23 cellular contexts compared by ENCODE assay signal in the genomic region with DNA sequence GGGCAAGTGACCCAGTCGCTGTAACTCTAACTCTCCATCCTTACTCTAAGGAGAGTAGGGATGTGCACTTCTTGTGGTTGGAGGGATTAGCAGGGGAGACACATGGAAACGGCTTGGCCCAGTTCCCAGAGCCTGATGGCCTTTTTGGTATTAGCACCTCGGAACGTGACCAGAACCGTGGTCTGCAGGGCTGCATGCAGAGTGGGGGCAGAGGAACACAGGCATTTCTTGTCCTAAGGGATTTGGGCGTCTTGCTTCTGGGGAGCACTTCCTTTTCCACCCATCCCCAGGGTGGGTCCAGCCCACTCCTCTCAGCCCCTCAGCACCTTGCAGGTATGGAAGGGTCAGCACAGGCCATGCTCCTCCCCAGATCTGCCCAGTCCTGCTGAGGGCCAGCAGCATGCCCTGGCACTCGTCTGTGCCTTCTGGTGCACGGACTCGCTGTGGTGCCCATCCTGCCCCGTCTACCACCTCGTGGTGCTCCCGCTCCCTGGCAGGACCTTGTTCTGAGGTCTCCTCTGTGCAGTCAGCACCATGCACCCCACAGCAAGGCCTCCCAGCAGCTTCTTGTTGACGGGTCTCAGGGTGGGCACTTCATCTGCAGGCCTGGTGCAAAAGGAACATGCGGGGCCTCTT.
DNase-seq lines count a peak whose midpoint lies in the region; ATAC-seq, FAIRE-seq and TF ChIP-seq lines count a peak whose summit lies in the region.
"Had no signal": no experiment of that assay in that cellular context is flagged by ENCODE, and none has a peak within 500 bp of the region (broad histone marks: within the 10 kb centered on the region; RNA-seq: fewer than 3 reads in every experiment).

No MANE protein-coding gene starts in this region.

- H3K27ac ChIP-seq in H9 (ENCODE audit: insufficient read length, low read depth, low read length) (no peak overlapping the region), kidney (ENCODE audit: low read depth in 2 of 2, low read length in 2 of 2) (no peak overlapping the region), neuronal stem cell (replicated peaks; ENCODE audit: low read length) (no peak overlapping the region)
- H3K27ac ChIP-seq: 22Rv1, BLaER1 had no signal

- H3K27me3 ChIP-seq in H9 (ENCODE audit: insufficient read depth, low read length) (no peaks in the 10 kb centered on the region), neuronal stem cell (ENCODE audit: control insufficient read depth in 3 of 3, insufficient read depth in 3 of 3, low read depth in 1 of 3, low read length in 3 of 3) (no peaks in the 10 kb centered on the region)
- H3K27me3 ChIP-seq: BLaER1, MG63 had no signal

- H3K9me3 ChIP-seq in H9 (ENCODE audit: control insufficient read depth, low read depth, low read length) (no peaks in the 10 kb centered on the region), kidney (ENCODE audit: control insufficient read depth in 1 of 2, low read length in 2 of 2) (no peaks in the 10 kb centered on the region), neuronal stem cell (replicated peaks in 1 of 2; ENCODE audit: control insufficient read depth in 2 of 2, insufficient read depth in 1 of 2, low read depth in 1 of 2, low read length in 2 of 2) (no peaks in the 10 kb centered on the region)
- H3K9me3 ChIP-seq: BLaER1, MG63 had no signal

- no CpG with 5 or more reads among the region's 14 CpGs for WGBS in H9 (ENCODE audit: extremely low coverage, insufficient read length, low lambda C conversion rate)
- no CpG with 5 or more reads among the region's 14 CpGs for WGBS in neuronal stem cell (ENCODE audit: extremely low coverage in 2 of 2, insufficient read length in 2 of 2, insufficient replicate concordance in 1 of 2), 2 donors

- TF ChIP-seq CTCF in H9 (conservative IDR thresholded peaks at IDR 0.05), result no peak
- no peak for TF ChIP-seq CTCF in kidney (IDR thresholded peaks at IDR 0.05; ENCODE audit: borderline replicate concordance, extremely low read depth, insufficient read depth)
- no peak for TF ChIP-seq CTCF in activated CD8-positive, alpha-beta T cell treated with anti-CD3 and anti-CD28 coated beads for 36 hours (IDR thresholded peaks at IDR 0.05)

- H4K8ac ChIP-seq in H9 (replicated peaks; ENCODE audit: insufficient read length, low read depth, low read length), result no peak overlapping the region
- H4K8ac ChIP-seq in neuronal stem cell (ENCODE audit: low read depth, low read length), result no peak overlapping the region

- H3K4me1 ChIP-seq in H9 (ENCODE audit: insufficient read depth, low read length), result no peaks in the 10 kb centered on the region
- no peaks in the 10 kb centered on the region for H3K4me1 ChIP-seq in kidney (ENCODE audit: control insufficient read depth in 1 of 2, insufficient read depth in 1 of 2, low read depth in 1 of 2, low read length in 2 of 2)
- H3K4me1 ChIP-seq in neuronal stem cell (ENCODE audit: control insufficient read depth in 2 of 2, insufficient read depth in 1 of 2, low read depth in 1 of 2, low read length in 2 of 2), result no peaks in the 10 kb centered on the region
- H3K4me1 ChIP-seq: BLaER1 had no signal

- peaks cover 5% of the 10 kb centered on the region for H3K27me3 Mint-ChIP-seq in H9 (ENCODE audit: low read depth)
- no peaks in the 10 kb centered on the region for H3K27me3 Mint-ChIP-seq in activated CD8-positive, alpha-beta T cell treated with anti-CD3 and anti-CD28 coated beads for 36 hours
- H3K27me3 Mint-ChIP-seq: CD4-positive, alpha-beta T cell had no signal

- H3K14ac ChIP-seq in H9 (ENCODE audit: insufficient read depth, low read length), result no peak overlapping the region; the same call in 1 of the 2 replicates
- no peak overlapping the region for H3K14ac ChIP-seq in neuronal stem cell (ENCODE audit: low read length)

- H2AFZ ChIP-seq in H9 (ENCODE audit: low read length), result no peak overlapping the region
- no peak overlapping the region for H2AFZ ChIP-seq in neuronal stem cell (ENCODE audit: low read length)

- no peaks in the 10 kb centered on the region for H3K79me2 ChIP-seq in H9 (ENCODE audit: insufficient read depth, low read length)

- H2BK15ac ChIP-seq in H9 (ENCODE audit: low read depth, low read length) (no peak overlapping the region), neuronal stem cell (ENCODE audit: low read length) (no peak overlapping the region)

- H2BK5ac ChIP-seq in H9 (ENCODE audit: insufficient read length, low read length), result no peak overlapping the region
- H2BK5ac ChIP-seq in neuronal stem cell (ENCODE audit: low read length), result no peak overlapping the region

- H3K23me2 ChIP-seq in H9 (ENCODE audit: insufficient read length, low read depth, low read length, poor library complexity, severe bottlenecking), result no peaks in the 10 kb centered on the region

- H3K9ac ChIP-seq in H9 (ENCODE audit: extremely low read depth, insufficient read length, low read length) (no peak overlapping the region), kidney (ENCODE audit: low read length in 2 of 2) (no peak overlapping the region), neuronal stem cell (ENCODE audit: low read depth, low read length, poor library complexity) (no peak overlapping the region)
- H3K9ac ChIP-seq: BLaER1 had no signal

- no peak overlapping the region for H2BK20ac ChIP-seq in H9 (ENCODE audit: low read depth, low read length, poor library complexity, severe bottlenecking)

- H3K56ac ChIP-seq in H9 (ENCODE audit: insufficient read length, low read depth, low read length), result no peak overlapping the region

- H3K4me3 Mint-ChIP-seq in H9, result no peak overlapping the region
- H3K4me3 Mint-ChIP-seq in activated CD8-positive, alpha-beta T cell treated with anti-CD3 and anti-CD28 coated beads for 36 hours, result no peak overlapping the region
- H3K4me3 Mint-ChIP-seq: CD4-positive, alpha-beta T cell had no signal

- intact Hi-C loops in kidney (cut with DNase I), result no loop called here
- intact Hi-C loops in activated CD8-positive, alpha-beta T cell treated with anti-CD3 and anti-CD28 coated beads for 36 hours (cut with micrococcal nuclease), result no loop called here

- H3K79me1 ChIP-seq in H9 (ENCODE audit: insufficient read depth, low read depth, low read length, poor library complexity, severe bottlenecking) (no peaks in the 10 kb centered on the region), neuronal stem cell (ENCODE audit: low read depth, low read length) (no peaks in the 10 kb centered on the region)

- H3K4me2 ChIP-seq in H9 (ENCODE audit: insufficient read depth, insufficient read length, low read length) (no peak overlapping the region), neuronal stem cell (ENCODE audit: insufficient read depth, low read length, poor library complexity, severe bottlenecking) (no peak overlapping the region)
- H3K4me2 ChIP-seq: BLaER1 had no signal

- no peak overlapping the region for H2AK5ac ChIP-seq in H9 (ENCODE audit: insufficient read length, low read length)
- no peak overlapping the region for H2AK5ac ChIP-seq in neuronal stem cell (ENCODE audit: low read depth, low read length)

- no peak overlapping the region for H4K91ac ChIP-seq in H9 (ENCODE audit: insufficient read length, low read depth, low read length)
- no peak overlapping the region for H4K91ac ChIP-seq in neuronal stem cell (ENCODE audit: low read depth, low read length, poor library complexity)

- POLR2A ChIA-PET in activated CD8-positive, alpha-beta T cell treated with anti-CD3 and anti-CD28 coated beads for 36 hours (lab: Charles Lee), result no interaction called here

- peak overlapping the region in 2 of 3 experiments; percentile 26 to 48; a peak in 2 of 7 replicates for H3K27ac Mint-ChIP-seq in H9
- H3K27ac Mint-ChIP-seq in activated CD8-positive, alpha-beta T cell treated with anti-CD3 and anti-CD28 coated beads for 36 hours, result no peak overlapping the region
- H3K27ac Mint-ChIP-seq: CD4-positive, alpha-beta T cell had no signal

- CTCF ChIA-PET in activated CD8-positive, alpha-beta T cell treated with anti-CD3 and anti-CD28 coated beads for 36 hours (lab: Charles Lee), result no interaction called here

- H2BK12ac ChIP-seq in H9 (ENCODE audit: insufficient read length, low read depth, low read length) (no peak overlapping the region), neuronal stem cell (ENCODE audit: low read length) (no peak overlapping the region)

- no peaks in the 10 kb centered on the region for H3K4me1 Mint-ChIP-seq in H9
- no peaks in the 10 kb centered on the region for H3K4me1 Mint-ChIP-seq in activated CD8-positive, alpha-beta T cell treated with anti-CD3 and anti-CD28 coated beads for 36 hours (ENCODE audit: low read depth)

- no peak overlapping the region for H3K4ac ChIP-seq in H9 (ENCODE audit: low read depth, low read length)
- H3K4ac ChIP-seq in neuronal stem cell (ENCODE audit: low read length), result no peak overlapping the region

- H3K36me3 Mint-ChIP-seq in H9 (ENCODE audit: insufficient read depth in 1 of 3, low read depth in 3 of 3), result 0 out of 7 replicates have a peak, but pooled peaks cover 0 to 6% (median 5%) of the 10 kb centered on the region in 3 experiments
- H3K36me3 Mint-ChIP-seq in activated CD8-positive, alpha-beta T cell treated with anti-CD3 and anti-CD28 coated beads for 36 hours (ENCODE audit: low read depth), result no peaks in the 10 kb centered on the region

- H3K9me3 Mint-ChIP-seq in H9, result peaks cover 0 to 2% of the 10 kb centered on the region in 2 experiments; a peak in 1 of 5 replicates
- H3K9me3 Mint-ChIP-seq in activated CD8-positive, alpha-beta T cell treated with anti-CD3 and anti-CD28 coated beads for 36 hours, result no peaks in the 10 kb centered on the region
- H3K9me3 Mint-ChIP-seq: CD4-positive, alpha-beta T cell had no signal

- no peak for ATAC-seq in activated CD8-positive, alpha-beta T cell treated with anti-CD3 and anti-CD28 coated beads for 36 hours
- ATAC-seq: Right ventricle myocardium inferior had no signal

- H3K4me3 ChIP-seq in kidney (ENCODE audit: low read length in 2 of 2) (no peak overlapping the region), neuronal stem cell (ENCODE audit: low read length in 2 of 2) (no peak overlapping the region)
- H3K4me3 ChIP-seq: BLaER1, MG63 had no signal

- no peak overlapping the region for H4K5ac ChIP-seq in H9 (ENCODE audit: insufficient read length, low read depth, low read length)

- no peak overlapping the region for H2BK120ac ChIP-seq in H9 (ENCODE audit: low read depth, low read length, poor library complexity, severe bottlenecking)
- H2BK120ac ChIP-seq in neuronal stem cell (ENCODE audit: low read depth, low read length), result no peak overlapping the region

- no peak overlapping the region for H3K23ac ChIP-seq in H9 (ENCODE audit: insufficient read length, low read depth, low read length)
- H3K23ac ChIP-seq in neuronal stem cell (ENCODE audit: low read depth, low read length, poor library complexity), result no peak overlapping the region

- FAIRE-seq in kidney (lab: Jason Lieb, UNC), result no peak
- FAIRE-seq: GM19239 had no signal

- no peak overlapping the region for H3K18ac ChIP-seq in H9 (ENCODE audit: insufficient read length, low read depth, low read length)
- peak overlapping the region; percentile 20 for H3K18ac ChIP-seq in neuronal stem cell (ENCODE audit: low read length)

- no peak overlapping the region for H3T11ph ChIP-seq in H9 (ENCODE audit: low read length)

- DNase-seq in NCI-H82 (lab: John Stamatoyannopoulos, UW), result peak; percentile 36
- no peak for DNase-seq in NCI-H82 treated with DMSO at 0.1 percent for 48 hours (lab: John Stamatoyannopoulos, UW; ENCODE audit: unreplicated experiment)
- DNase-seq in H9, result peak; percentile 19
- peak; percentile 42 for DNase-seq in kidney
- no peak for DNase-seq in neuronal stem cell (ENCODE audit: low spot score)
- DNase-seq in activated gamma-delta T cell (lab: John Stamatoyannopoulos, UW), result no peak
- no peak for DNase-seq in activated CD8-positive, alpha-beta T cell treated with anti-CD3 and anti-CD28 coated beads for 36 hours
- no peak for DNase-seq in HT-29 (ENCODE audit: low spot score)
- DNase-seq: ACHN; CD4-positive, alpha-beta T cell; COR-L47; DMS79; GOT3; MG63; NCI-H1417; NCI-H1694 treated with DMSO at 0.1 percent for 48 hours; NCI-H2081 treated with DMSO at 0.1 percent for 48 hours; NCI-H2171 treated with DMSO at 0.1 percent for 48 hours; NCI-H524 treated with DMSO at 0.1 percent for 48 hours had no signal

- H4K20me1 ChIP-seq in H9 (ENCODE audit: control insufficient read depth, insufficient read depth, insufficient read length), result no peaks in the 10 kb centered on the region
- H4K20me1 ChIP-seq: BLaER1 had no signal

- no peaks in the 10 kb centered on the region for H3K36me3 ChIP-seq in kidney (ENCODE audit: control insufficient read depth in 1 of 2, insufficient read depth in 2 of 2, low read length in 2 of 2)
- H3K36me3 ChIP-seq in neuronal stem cell (replicated peaks in 1 of 2; ENCODE audit: control insufficient read depth in 2 of 2, insufficient read depth in 2 of 2, low read length in 2 of 2), result no peaks in the 10 kb centered on the region
- H3K36me3 ChIP-seq: BLaER1, MG63 had no signal

Comparison
In these comparisons a context has a peak if more than half of its experiments do, and no peak if none do; other contexts are left out.
1. DNase-seq: peak in NCI-H82 (single experiment), H9 (single experiment) and kidney (single experiment); none in NCI-H82 treated with DMSO at 0.1 percent for 48 hours (single experiment), neuronal stem cell (single experiment), activated gamma-delta T cell (single experiment), activated CD8-positive, alpha-beta T cell treated with anti-CD3 and anti-CD28 coated beads for 36 hours (single experiment) and HT-29 (single experiment).